Comparison of ENCODE assay signal across 2 cellular contexts in the genomic region with DNA sequence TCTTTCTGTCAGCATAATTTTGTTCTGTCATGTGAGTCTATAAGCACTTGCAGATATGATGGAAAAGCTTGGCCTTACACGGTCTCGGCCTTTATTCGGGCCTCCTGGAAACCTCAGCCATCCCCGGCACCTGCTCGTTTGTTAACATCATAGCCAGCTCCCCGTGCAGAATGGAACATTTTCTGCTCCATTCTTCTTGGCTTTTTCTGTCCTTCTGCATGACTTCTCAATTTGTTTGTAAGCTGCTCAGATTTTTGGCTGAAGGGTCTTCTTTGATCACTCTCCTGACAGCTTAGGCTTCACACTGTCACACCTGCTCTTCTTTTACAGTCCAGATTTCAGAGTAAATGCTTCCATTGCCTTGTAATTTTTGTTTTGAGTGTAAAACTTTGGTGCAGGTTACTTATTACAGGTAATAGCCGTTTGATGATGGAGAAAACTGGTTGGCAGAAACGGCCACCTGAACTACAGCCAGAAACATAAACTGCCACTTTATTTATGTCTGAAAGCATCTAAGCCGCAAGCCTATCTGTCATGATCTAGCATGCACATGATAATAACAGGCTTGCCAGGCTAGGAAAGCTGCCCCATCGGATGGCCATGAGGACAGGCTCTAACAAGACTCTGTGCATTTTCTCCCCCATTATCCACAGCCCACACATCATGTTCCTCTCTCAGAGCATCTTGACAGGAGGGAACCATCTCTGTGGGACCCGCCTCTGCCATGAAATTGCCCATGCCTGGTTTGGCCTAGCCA.
TF ChIP-seq lines count a peak whose summit lies in the region.

No MANE protein-coding gene starts in this region.

TF ChIP-seq in HepG2, 621 proteins besides CTCF, POLR2A, EP300 and RAD21:
- TF ChIP-seq, protein P1, sequence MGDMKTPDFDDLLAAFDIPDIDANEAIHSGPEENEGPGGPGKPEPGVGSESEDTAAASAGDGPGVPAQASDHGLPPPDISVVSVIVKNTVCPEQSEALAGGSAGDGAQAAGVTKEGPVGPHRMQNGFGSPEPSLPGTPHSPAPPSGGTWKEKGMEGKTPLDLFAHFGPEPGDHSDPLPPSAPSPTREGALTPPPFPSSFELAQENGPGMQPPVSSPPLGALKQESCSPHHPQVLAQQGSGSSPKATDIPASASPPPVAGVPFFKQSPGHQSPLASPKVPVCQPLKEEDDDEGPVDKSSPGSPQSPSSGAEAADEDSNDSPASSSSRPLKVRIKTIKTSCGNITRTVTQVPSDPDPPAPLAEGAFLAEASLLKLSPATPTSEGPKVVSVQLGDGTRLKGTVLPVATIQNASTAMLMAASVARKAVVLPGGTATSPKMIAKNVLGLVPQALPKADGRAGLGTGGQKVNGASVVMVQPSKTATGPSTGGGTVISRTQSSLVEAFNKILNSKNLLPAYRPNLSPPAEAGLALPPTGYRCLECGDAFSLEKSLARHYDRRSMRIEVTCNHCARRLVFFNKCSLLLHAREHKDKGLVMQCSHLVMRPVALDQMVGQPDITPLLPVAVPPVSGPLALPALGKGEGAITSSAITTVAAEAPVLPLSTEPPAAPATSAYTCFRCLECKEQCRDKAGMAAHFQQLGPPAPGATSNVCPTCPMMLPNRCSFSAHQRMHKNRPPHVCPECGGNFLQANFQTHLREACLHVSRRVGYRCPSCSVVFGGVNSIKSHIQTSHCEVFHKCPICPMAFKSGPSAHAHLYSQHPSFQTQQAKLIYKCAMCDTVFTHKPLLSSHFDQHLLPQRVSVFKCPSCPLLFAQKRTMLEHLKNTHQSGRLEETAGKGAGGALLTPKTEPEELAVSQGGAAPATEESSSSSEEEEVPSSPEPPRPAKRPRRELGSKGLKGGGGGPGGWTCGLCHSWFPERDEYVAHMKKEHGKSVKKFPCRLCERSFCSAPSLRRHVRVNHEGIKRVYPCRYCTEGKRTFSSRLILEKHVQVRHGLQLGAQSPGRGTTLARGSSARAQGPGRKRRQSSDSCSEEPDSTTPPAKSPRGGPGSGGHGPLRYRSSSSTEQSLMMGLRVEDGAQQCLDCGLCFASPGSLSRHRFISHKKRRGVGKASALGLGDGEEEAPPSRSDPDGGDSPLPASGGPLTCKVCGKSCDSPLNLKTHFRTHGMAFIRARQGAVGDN (CRISPR knock-in tag; IDR thresholded peaks at IDR 0.05), result peak; percentile 29; the same call in 1 of the 2 replicates
- TF ChIP-seq BRCA1 (CRISPR knock-in tag; IDR thresholded peaks at IDR 0.05) (no peak), ATRX (CRISPR knock-in tag; IDR thresholded peaks at IDR 0.05; ENCODE audit: borderline replicate concordance) (no peak)

TF ChIP-seq in H1, 55 proteins besides CTCF, POLR2A, EP300 and RAD21:
- TF ChIP-seq POU5F1 (IDR thresholded peaks at IDR 0.05; ENCODE audit: low read depth, low read length) (no peak), RXRA (IDR thresholded peaks at IDR 0.05; ENCODE audit: insufficient read depth, low read depth, low read length) (no peak), SIX5 (IDR thresholded peaks at IDR 0.05; ENCODE audit: low read depth, low read length) (no peak), TAF7 (optimal IDR thresholded peaks at IDR 0.05; ENCODE audit: borderline replicate concordance, low read depth, low read length) (no peak), KDM4A (IDR thresholded peaks at IDR 0.05; ENCODE audit: low read depth, low read length, severe bottlenecking) (no peak), GABPA (IDR thresholded peaks at IDR 0.05; ENCODE audit: borderline replicate concordance, insufficient read depth, low read length) (no peak), GTF2F1 (IDR thresholded peaks at IDR 0.05; ENCODE audit: borderline replicate concordance, low read depth, low read length) (no peak), TBP (IDR thresholded peaks at IDR 0.05; ENCODE audit: low read depth, low read length) (no peak), YY1 (IDR thresholded peaks at IDR 0.05; ENCODE audit: low read depth, low read length) (no peak), KDM5A (IDR thresholded peaks at IDR 0.05; ENCODE audit: low read length) (no peak), EZH2 (IDR thresholded peaks at IDR 0.05; ENCODE audit: low read depth, low read length, severe bottlenecking) (no peak), TCF12 (IDR thresholded peaks at IDR 0.05; ENCODE audit: low read depth, low read length) (no peak)
- TF ChIP-seq, protein P2, sequence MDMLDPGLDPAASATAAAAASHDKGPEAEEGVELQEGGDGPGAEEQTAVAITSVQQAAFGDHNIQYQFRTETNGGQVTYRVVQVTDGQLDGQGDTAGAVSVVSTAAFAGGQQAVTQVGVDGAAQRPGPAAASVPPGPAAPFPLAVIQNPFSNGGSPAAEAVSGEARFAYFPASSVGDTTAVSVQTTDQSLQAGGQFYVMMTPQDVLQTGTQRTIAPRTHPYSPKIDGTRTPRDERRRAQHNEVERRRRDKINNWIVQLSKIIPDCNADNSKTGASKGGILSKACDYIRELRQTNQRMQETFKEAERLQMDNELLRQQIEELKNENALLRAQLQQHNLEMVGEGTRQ (IDR thresholded peaks at IDR 0.05; ENCODE audit: low read length), result no peak
